ENCODE assay signal across 11 cellular contexts in the genomic region with DNA sequence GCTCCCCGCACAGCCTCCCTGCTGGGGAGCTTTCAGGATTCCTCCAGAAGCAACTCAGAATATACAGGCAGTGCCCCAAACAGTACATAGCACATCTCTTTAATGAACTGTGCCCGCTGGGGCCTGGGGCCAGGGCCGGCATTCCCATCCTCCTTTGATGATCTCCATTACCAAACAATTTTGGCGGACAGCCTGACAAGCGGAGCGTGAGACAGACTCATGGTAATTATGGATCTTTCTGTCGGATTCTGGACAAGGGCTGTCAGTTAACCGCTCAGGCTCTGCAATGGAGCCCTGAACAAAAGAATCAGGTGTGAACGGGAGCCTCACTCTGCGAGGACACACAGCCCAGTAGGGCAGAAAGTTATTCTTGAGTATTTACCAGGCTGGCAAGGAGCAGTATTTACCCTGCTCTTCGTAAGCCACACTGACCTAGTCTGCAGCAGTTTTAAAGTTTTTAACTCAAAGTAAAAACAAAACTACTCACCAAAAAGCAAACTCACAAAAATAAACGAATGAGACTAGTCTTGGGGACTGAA.
DNase-seq lines count a peak whose midpoint lies in the region; ATAC-seq and TF ChIP-seq lines count a peak whose summit lies in the region.
"Had no signal": no experiment of that assay in that cellular context is flagged by ENCODE, and none has a peak within 500 bp of the region (broad histone marks: within the 10 kb centered on the region; RNA-seq: fewer than 3 reads in every experiment).

No MANE protein-coding gene starts in this region.

- H3K9me2 ChIP-seq in neural cell (ENCODE audit: insufficient read depth, low read length): no peaks in the 10 kb centered on the region

- H3F3A ChIP-seq in neural cell (ENCODE audit: insufficient read depth, low read length, poor library complexity, severe bottlenecking): no peaks in the 10 kb centered on the region

- DNase-seq in AG20443 (ENCODE audit: low spot score) (peak; percentile 35), NCI-H2029 (lab: John Stamatoyannopoulos, UW) (peak; percentile 69), omental fat pad (ENCODE audit: low spot score) (no peak), H7 (no peak)
- DNase-seq: central memory CD4-positive, alpha-beta T cell; mesendoderm; NCI-H1092 treated with DMSO at 0.1 percent for 48 hours had no signal

- H3K4me3 ChIP-seq in neural cell (ENCODE audit: low read length) (no peak overlapping the region), H7 (ENCODE audit: insufficient read depth, low read depth, low read length) (no peak overlapping the region)

- H3K9me3 ChIP-seq in neural cell (ENCODE audit: low read length): no peaks in the 10 kb centered on the region

- no peaks in the 10 kb centered on the region for H3K36me3 ChIP-seq in neural cell (ENCODE audit: insufficient read depth, low read length)
- H3K36me3 ChIP-seq in H7 (replicated peaks; ENCODE audit: control insufficient read depth, insufficient read depth, low read length): no peaks in the 10 kb centered on the region

- no peaks in the 10 kb centered on the region for H4K20me1 ChIP-seq in neural cell (ENCODE audit: insufficient read depth)

- no peak overlapping the region for H3K9ac ChIP-seq in neural cell (ENCODE audit: low read length)

- H3K79me2 ChIP-seq in neural cell (replicated peaks; ENCODE audit: insufficient read depth, low read length): no peaks in the 10 kb centered on the region

- TF ChIP-seq EP300 in neural cell (conservative IDR thresholded peaks at IDR 0.05; ENCODE audit: poor library complexity, severe bottlenecking): no peak

- ATAC-seq in esophagus mucosa (peak; percentile 2), omental fat pad (ENCODE audit: low FRiP score) (no peak), HG03025 (IDR thresholded peaks at IDR 0.05; ENCODE audit: low FRiP score, unreplicated experiment) (no peak), GM18511 (IDR thresholded peaks at IDR 0.05; ENCODE audit: unreplicated experiment) (no peak)

- H3K27ac ChIP-seq in neural cell (ENCODE audit: low read length): peak overlapping the region; percentile 36

- no peaks in the 10 kb centered on the region for H3K27me3 ChIP-seq in neural cell (ENCODE audit: insufficient read depth, low read depth, low read length)
- H3K27me3 ChIP-seq in H7 (ENCODE audit: control insufficient read depth, insufficient read depth, low read length): no peaks in the 10 kb centered on the region

- H3K4me2 ChIP-seq in neural cell (ENCODE audit: low read length): no peak overlapping the region

- no peak overlapping the region for H2AFZ ChIP-seq in neural cell (ENCODE audit: low read depth, low read length)

- no peak for TF ChIP-seq RAD21 in neural cell (conservative IDR thresholded peaks at IDR 0.05)

- no peak for TF ChIP-seq CTCF in neural cell (IDR thresholded peaks at IDR 0.05; ENCODE audit: poor library complexity, severe bottlenecking)
- no peak for TF ChIP-seq CTCF in omental fat pad (IDR thresholded peaks at IDR 0.05)

TF ChIP-seq in neural cell, 6 proteins besides CTCF, POLR2A, EP300 and RAD21:
- TF ChIP-seq MXI1 (conservative IDR thresholded peaks at IDR 0.05; ENCODE audit: poor library complexity, severe bottlenecking): no peak
- peak; percentile 15 for TF ChIP-seq POLR2AphosphoS5 (IDR thresholded peaks at IDR 0.05)

Comparison
In these comparisons a context has a peak if more than half of its experiments do, and no peak if none do; other contexts are left out.
1. DNase-seq: peak in AG20443 (single experiment) and NCI-H2029 (single experiment); none in omental fat pad (single experiment) and H7 (single experiment).